Comparison of ENCODE assay signal across 17 cellular contexts in the genomic region with DNA sequence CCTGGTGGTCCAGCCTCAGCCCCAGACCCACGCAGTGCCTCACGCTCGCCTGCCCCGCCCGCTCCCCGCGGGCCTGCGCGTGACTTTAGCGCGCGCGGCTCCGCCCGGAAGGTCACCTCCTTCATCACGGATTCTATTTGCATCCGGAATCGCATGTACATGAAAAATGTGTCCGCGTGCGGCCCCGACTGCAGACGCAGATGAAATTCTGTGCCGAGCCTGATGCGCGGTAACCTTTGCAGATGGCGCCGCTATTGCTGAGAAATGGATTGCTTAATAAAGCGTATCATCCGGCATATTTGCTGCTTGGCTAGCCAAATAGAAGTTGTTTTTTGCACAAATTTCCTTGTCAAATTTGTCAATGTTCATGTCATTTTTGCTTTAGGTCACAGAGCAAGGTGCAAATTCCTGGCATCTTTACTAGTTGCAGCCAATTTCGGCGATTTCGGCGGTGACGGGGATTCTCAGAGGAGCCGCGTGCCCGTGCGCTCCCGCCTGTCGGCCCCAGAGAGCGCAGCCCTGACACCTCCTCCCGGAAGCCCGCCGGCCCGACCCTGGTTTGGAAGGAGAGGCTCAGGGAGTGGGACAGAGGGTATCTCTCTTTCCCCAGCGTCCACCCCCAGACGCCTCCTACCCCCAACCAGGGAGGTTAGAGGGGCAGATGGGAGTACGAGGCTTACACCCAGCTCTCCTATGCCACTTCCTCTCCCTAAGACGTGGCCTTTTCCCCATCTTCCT.
DNase-seq lines count a peak whose midpoint lies in the region; ATAC-seq, FAIRE-seq and TF ChIP-seq lines count a peak whose summit lies in the region.
"Had no signal": no experiment of that assay in that cellular context is flagged by ENCODE, and none has a peak within 500 bp of the region (broad histone marks: within the 10 kb centered on the region; RNA-seq: fewer than 3 reads in every experiment).

No MANE protein-coding gene starts in this region.

- no peaks in the 10 kb centered on the region for H3K79me1 ChIP-seq in H9 (ENCODE audit: insufficient read depth, low read depth, low read length, poor library complexity, severe bottlenecking)

- peak overlapping the region; percentile 30 for H3K4me2 ChIP-seq in H9 (ENCODE audit: insufficient read depth, insufficient read length, low read length)

- H2BK15ac ChIP-seq in H9 (ENCODE audit: low read depth, low read length), result no peak overlapping the region

- no peak overlapping the region for H3K9ac ChIP-seq in H9 (ENCODE audit: extremely low read depth, insufficient read length, low read length)
- H3K9ac ChIP-seq in iPS-20b (ENCODE audit: low read depth, low read length), result no peak overlapping the region

- no peaks in the 10 kb centered on the region for H4K20me1 ChIP-seq in H9 (ENCODE audit: control insufficient read depth, insufficient read depth, insufficient read length)

- ATAC-seq in GM21737 (IDR thresholded peaks at IDR 0.05; ENCODE audit: unreplicated experiment), result no peak
- ATAC-seq: PC-3 had no signal

- H2BK12ac ChIP-seq in H9 (ENCODE audit: insufficient read length, low read depth, low read length), result no peak overlapping the region

- H3K27me3 ChIP-seq in H9 (ENCODE audit: insufficient read depth, low read length), result peaks cover 43% of the 10 kb centered on the region
- H3K27me3 ChIP-seq in iPS-20b (ENCODE audit: insufficient read depth, low read length), result peaks cover 95% of the 10 kb centered on the region
- peaks cover 6 to 100% (median 70%) of the 10 kb centered on the region in 7 donors for H3K27me3 ChIP-seq in spleen (replicated peaks in 1 of 7)

- H3T11ph ChIP-seq in H9 (ENCODE audit: low read length), result no peak overlapping the region

- H3K27me3 Mint-ChIP-seq in H9 (ENCODE audit: low read depth), result peaks cover 98% of the 10 kb centered on the region

- H3K4me3 Mint-ChIP-seq in H9, result peak overlapping the region in 1 of 2 experiments; percentile 66; a peak in 3 of 5 replicates
- H3K4me3 Mint-ChIP-seq: HFFc6 had no signal

- no peak for TF ChIP-seq CTCF in H9 (conservative IDR thresholded peaks at IDR 0.05)
- no peak for TF ChIP-seq CTCF in choroid plexus epithelial cell (conservative IDR thresholded peaks at IDR 0.05; ENCODE audit: low read depth, low read length)
- no peak for TF ChIP-seq CTCF in spleen (IDR thresholded peaks at IDR 0.05 in 8 of 11, conservative IDR thresholded peaks at IDR 0.05 in 3 of 11)

- FAIRE-seq in GM12892 (lab: Jason Lieb, UNC), result no peak

- no peak overlapping the region for H3K56ac ChIP-seq in H9 (ENCODE audit: insufficient read length, low read depth, low read length)

- peaks cover 0 to 6% of the 10 kb centered on the region in 2 experiments; a peak in 1 of 5 replicates for H3K9me3 Mint-ChIP-seq in H9
- H3K9me3 Mint-ChIP-seq: HFFc6 had no signal

- H4K91ac ChIP-seq in H9 (ENCODE audit: insufficient read length, low read depth, low read length), result no peak overlapping the region

- H4K8ac ChIP-seq in H9 (replicated peaks; ENCODE audit: insufficient read length, low read depth, low read length), result no peak overlapping the region

- no peak overlapping the region for H2BK20ac ChIP-seq in H9 (ENCODE audit: low read depth, low read length, poor library complexity, severe bottlenecking)

- DNase-seq in H9 (peak; percentile 49), choroid plexus epithelial cell (ENCODE audit: low read depth) (peak; percentile 8), spleen (peak; percentile 64), GM12892 (ENCODE audit: insufficient read length) (no peak), GDM1 (lab: John Stamatoyannopoulos, UW) (no peak)
- DNase-seq: DMS153; HFFc6; MV-4-11; NCI-H1417; NCI-H1930; NCI-H446 treated with DMSO at 0.1 percent for 48 hours; NK-92 treated with Interleukin-12 subunit alpha and Interleukin-12 subunit beta, amount 100 ng/mL, for 24 hours; PC-3 had no signal

- peaks cover 20% of the 10 kb centered on the region for H3K23me2 ChIP-seq in H9 (ENCODE audit: insufficient read length, low read depth, low read length, poor library complexity, severe bottlenecking)

- H3K79me2 ChIP-seq in H9 (ENCODE audit: insufficient read depth, low read length), result no peaks in the 10 kb centered on the region

- H3K9me3 ChIP-seq in H9 (ENCODE audit: control insufficient read depth, low read depth, low read length), result no peaks in the 10 kb centered on the region
- H3K9me3 ChIP-seq in iPS-20b (ENCODE audit: insufficient read depth, low read depth, low read length), result no peaks in the 10 kb centered on the region
- H3K9me3 ChIP-seq in spleen, result peaks cover 0 to 4% (median 0%) of the 10 kb centered on the region in 8 donors
- H3K9me3 ChIP-seq: SJSA1 had no signal

- H3K4me3 ChIP-seq in choroid plexus epithelial cell (ENCODE audit: low read depth, low read length) (no peak overlapping the region), iPS-20b (ENCODE audit: low read length) (peak overlapping the region; percentile 51), spleen (no peak overlapping the region)
- H3K4me3 ChIP-seq: SJSA1 had no signal

- H2BK120ac ChIP-seq in H9 (ENCODE audit: low read depth, low read length, poor library complexity, severe bottlenecking), result no peak overlapping the region

- no peaks in the 10 kb centered on the region for H3K36me3 Mint-ChIP-seq in H9 (ENCODE audit: insufficient read depth in 1 of 3, low read depth in 3 of 3)

- H3K14ac ChIP-seq in H9 (ENCODE audit: insufficient read depth, low read length), result no peak overlapping the region

- H4K5ac ChIP-seq in H9 (ENCODE audit: insufficient read length, low read depth, low read length), result no peak overlapping the region

- no peak overlapping the region for H3K4ac ChIP-seq in H9 (ENCODE audit: low read depth, low read length)

- H3K27ac Mint-ChIP-seq in H9, result no peak overlapping the region
- H3K27ac Mint-ChIP-seq: CD14-positive monocyte, HFFc6 had no signal

- H2BK5ac ChIP-seq in H9 (ENCODE audit: insufficient read length, low read length), result no peak overlapping the region

- H3K4me1 ChIP-seq in H9 (ENCODE audit: insufficient read depth, low read length) (no peaks in the 10 kb centered on the region; the same call in 1 of the 2 replicates), iPS-20b (ENCODE audit: insufficient read depth, low read length) (peaks cover 6% of the 10 kb centered on the region; the same call in 1 of the 2 replicates), spleen (peaks cover 10 to 32% (median 20%) of the 10 kb centered on the region in 6 donors)
- H3K4me1 ChIP-seq: SJSA1 had no signal

- H3K18ac ChIP-seq in H9 (ENCODE audit: insufficient read length, low read depth, low read length), result no peak overlapping the region

- intact Hi-C loops in spleen (cut with DNase I; ENCODE audit: low total_unique reads), result no loop called here

- H3K36me3 ChIP-seq in iPS-20b (ENCODE audit: insufficient read depth, low read depth, low read length) (no peaks in the 10 kb centered on the region), spleen (no peaks in the 10 kb centered on the region)
- H3K36me3 ChIP-seq: SJSA1 had no signal

- peaks cover 19 to 49% of the 10 kb centered on the region in 2 experiments for H3K4me1 Mint-ChIP-seq in H9

- H2AK5ac ChIP-seq in H9 (ENCODE audit: insufficient read length, low read length), result no peak overlapping the region

- no peak overlapping the region for H3K27ac ChIP-seq in H9 (ENCODE audit: insufficient read length, low read depth, low read length)
- no peak overlapping the region for H3K27ac ChIP-seq in iPS-20b (ENCODE audit: low read length)
- H3K27ac ChIP-seq in spleen, result no peak overlapping the region
- H3K27ac ChIP-seq: SJSA1 had no signal

- TF ChIP-seq POLR2A in spleen (IDR thresholded peaks at IDR 0.05) (no peak), GM12892 (IDR thresholded peaks at IDR 0.05; ENCODE audit: low read depth, low read length) (no peak)

- no peak overlapping the region for H2AFZ ChIP-seq in H9 (ENCODE audit: low read length)

- no peak overlapping the region for H3K23ac ChIP-seq in H9 (ENCODE audit: insufficient read length, low read depth, low read length)

- no CpG with 5 or more reads among the region's 50 CpGs for WGBS in H9 (ENCODE audit: extremely low coverage, insufficient read length, low lambda C conversion rate)
- 5 to 28% (median 10%) methylated on average over 32 to 50 of the region's 50 CpGs for WGBS in spleen, 5 donors

Comparison
In these comparisons a context has a peak if more than half of its experiments do, and no peak if none do; other contexts are left out.
1. DNase-seq: peak in H9 (single experiment), choroid plexus epithelial cell (single experiment) and spleen (single experiment); none in GM12892 (single experiment) and GDM1 (single experiment).